ENCODE assay signal across 17 cellular contexts in the genomic region with DNA sequence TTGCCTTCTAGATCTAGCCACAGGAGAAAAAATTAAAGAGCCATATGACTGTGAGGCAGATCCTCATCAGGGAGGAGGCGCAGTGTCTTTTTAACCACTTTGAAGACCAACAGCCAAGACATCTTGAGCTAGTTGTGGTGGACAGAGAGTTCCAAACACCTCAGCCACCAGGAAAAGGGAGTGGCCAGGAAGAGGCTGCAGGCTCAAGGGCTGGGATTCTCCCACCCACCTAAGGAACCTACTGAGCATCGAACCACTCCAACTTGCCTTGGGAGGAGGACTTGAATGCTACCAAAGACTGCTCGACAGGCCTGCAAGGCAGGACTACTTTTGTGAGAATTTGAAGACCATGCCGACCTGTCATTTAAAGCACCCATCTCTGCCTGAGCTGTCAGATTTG.
"Had no signal": no experiment of that assay in that cellular context is flagged by ENCODE, and none has a peak within 500 bp of the region (broad histone marks: within the 10 kb centered on the region; RNA-seq: fewer than 3 reads in every experiment).

No MANE protein-coding gene starts in this region.

- H3K27ac ChIP-seq: body of pancreas, dorsolateral prefrontal cortex, lower lobe of right lung, sigmoid colon, thoracic aorta, upper lobe of right lung had no signal

- H3K9me3 ChIP-seq: body of pancreas, lower lobe of right lung, sigmoid colon, thoracic aorta, upper lobe of right lung had no signal

- H3K4me3 ChIP-seq: body of pancreas, dorsolateral prefrontal cortex, lower lobe of right lung, sigmoid colon, thoracic aorta, upper lobe of right lung had no signal

- H3K4me1 ChIP-seq: sigmoid colon, upper lobe of right lung had no signal

- FAIRE-seq: colon had no signal

- DNase-seq: activated CD4-positive, alpha-beta T cell treated with anti-CD3 and anti-CD28 coated beads for 4 hours; activated T-cell treated with anti-CD3 and anti-CD28 coated beads, Interleukin-2, amount 50 U/mL, for 4 hours; body of pancreas; dorsolateral prefrontal cortex; foreskin melanocyte; glutamatergic neuron; hippocampal formation; islet precursor cell; lower lobe of right lung; natural killer cell; occipital lobe; posterior cingulate gyrus; sigmoid colon; stimulated activated CD4-positive, alpha-beta T cell treated with anti-CD3 and anti-CD28 coated beads, Interleukin-4, amount 100 ng/mL, for 24 hours; upper lobe of right lung had no signal

- H3K36me3 ChIP-seq: lower lobe of right lung, sigmoid colon, thoracic aorta, upper lobe of right lung had no signal

- H3K27me3 ChIP-seq: body of pancreas, dorsolateral prefrontal cortex, sigmoid colon, upper lobe of right lung had no signal
